ENCODE assay signal across 1 cellular context in the genomic region with DNA sequence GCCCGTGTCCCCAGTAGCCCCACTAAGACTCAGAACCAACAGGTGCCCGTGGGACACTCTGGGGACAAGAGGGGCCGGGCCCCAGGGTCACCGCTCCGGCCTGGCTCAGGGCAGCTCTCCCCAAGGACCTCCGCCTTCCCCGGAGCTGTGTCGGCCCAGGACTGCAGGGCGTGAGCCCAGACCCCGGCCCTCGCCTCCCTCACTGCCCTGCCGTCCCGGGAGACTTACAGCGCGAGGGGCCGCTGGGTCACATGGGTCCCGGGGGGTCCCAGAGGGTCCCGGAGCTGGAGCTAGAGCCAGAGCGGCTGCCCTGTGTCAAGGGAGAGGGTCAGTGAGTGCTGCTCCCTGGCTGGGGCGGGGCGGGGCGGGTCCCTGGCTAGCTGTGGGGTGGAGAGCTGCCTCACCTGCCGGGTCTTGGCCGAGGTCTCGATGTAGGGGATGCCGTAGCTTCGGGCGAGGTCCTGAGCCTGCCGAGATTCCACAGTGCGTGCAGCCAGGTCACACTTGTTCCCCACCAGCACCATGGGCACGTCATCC.
TF ChIP-seq lines count a peak whose summit lies in the region.

No MANE protein-coding gene starts in this region.

TF ChIP-seq in K562, 482 proteins besides CTCF, POLR2A, EP300 and RAD21:
- TF ChIP-seq DDX20 (tag; IDR thresholded peaks at IDR 0.05; ENCODE audit: low read depth) (no peak), POLR2B (IDR thresholded peaks at IDR 0.05; ENCODE audit: low read depth, partially characterized antibody) (no peak), ZNF354B (CRISPR knock-in tag; IDR thresholded peaks at IDR 0.05) (no peak), TBL1XR1 (IDR thresholded peaks at IDR 0.05; ENCODE audit: low read length in 2 of 2) (no peak), ZNF124 (CRISPR knock-in tag; IDR thresholded peaks at IDR 0.05) (no peak), HDGF (IDR thresholded peaks at IDR 0.05) (no peak), RBFOX2 (IDR thresholded peaks at IDR 0.05; ENCODE audit: low read depth, low read length) (peak; percentile 48; the same call in 1 of the 2 replicates), ZFP1 (CRISPR knock-in tag; IDR thresholded peaks at IDR 0.05) (no peak), YBX1 (IDR thresholded peaks at IDR 0.05) (no peak), CTBP1 (IDR thresholded peaks at IDR 0.05; ENCODE audit: borderline replicate concordance) (no peak), CHD1 (IDR thresholded peaks at IDR 0.05; ENCODE audit: low read length) (no peak), MCM7 (IDR thresholded peaks at IDR 0.05) (no peak), VEZF1 (CRISPR knock-in tag; IDR thresholded peaks at IDR 0.05) (no peak), ZBTB7A (IDR thresholded peaks at IDR 0.05; ENCODE audit: borderline replicate concordance, control insufficient read depth, low read depth, low read length) (no peak), POLR2G (IDR thresholded peaks at IDR 0.05; ENCODE audit: low read depth, low read length) (peak; percentile 65), TEAD2 (tag; IDR thresholded peaks at IDR 0.05) (no peak), MLLT1 (IDR thresholded peaks at IDR 0.05) (no peak)
